Comparison of ENCODE assay signal across 22 cellular contexts in genomic region chr3:126910231-126910630, GRCh38.
DNase-seq lines count a peak whose midpoint lies in the region; ATAC-seq and TF ChIP-seq lines count a peak whose summit lies in the region.
"Had no signal": no experiment of that assay in that cellular context is flagged by ENCODE, and none has a peak within 500 bp of the region (broad histone marks: within the 10 kb centered on the region; RNA-seq: fewer than 3 reads in every experiment).

No MANE protein-coding gene starts in this region.

- no peak overlapping the region for H2AFZ ChIP-seq in MM.1S (ENCODE audit: low read length)
- no peak overlapping the region for H2AFZ ChIP-seq in neural progenitor cell (replicated peaks)

- H3K27me3 ChIP-seq in MM.1S (replicated peaks; ENCODE audit: insufficient read depth, low read length), result no peaks in the 10 kb centered on the region
- H3K27me3 ChIP-seq in neural progenitor cell, result no peaks in the 10 kb centered on the region
- H3K27me3 ChIP-seq in left ventricle myocardium inferior (ENCODE audit: low read depth), result peaks cover 14% of the 10 kb centered on the region
- H3K27me3 ChIP-seq: cardiac muscle cell had no signal

- no peak overlapping the region for H3K4me3 ChIP-seq in MM.1S (ENCODE audit: low read length)
- no peak overlapping the region for H3K4me3 ChIP-seq in neural progenitor cell
- H3K4me3 ChIP-seq in left ventricle myocardium inferior, result no peak overlapping the region
- H3K4me3 ChIP-seq: cardiac muscle cell, heart left ventricle, psoas muscle had no signal

- intact Hi-C loops in left ventricle myocardium inferior (cut with micrococcal nuclease), result no loop called here

- no peaks in the 10 kb centered on the region for H3K36me3 ChIP-seq in MM.1S (replicated peaks; ENCODE audit: insufficient read depth, low read length)
- H3K36me3 ChIP-seq in neural progenitor cell, result no peaks in the 10 kb centered on the region
- peaks cover 5% of the 10 kb centered on the region for H3K36me3 ChIP-seq in left ventricle myocardium inferior
- H3K36me3 ChIP-seq: cardiac muscle cell, heart left ventricle had no signal

- H3K36me3 Mint-ChIP-seq in activated T-cell treated with anti-CD3 and anti-CD28 coated beads, Interleukin-2, amount 50 U/mL, for 72 hours (ENCODE audit: insufficient read depth in 2 of 2), result peaks cover 2 to 8% of the 10 kb centered on the region in 2 donors
- H3K36me3 Mint-ChIP-seq in central memory CD8-positive, alpha-beta T cell (ENCODE audit: insufficient read depth), result peaks cover 7% of the 10 kb centered on the region
- H3K36me3 Mint-ChIP-seq in neural progenitor cell, result peaks cover 6% of the 10 kb centered on the region

- H3K27ac Mint-ChIP-seq in activated T-cell treated with anti-CD3 and anti-CD28 coated beads, Interleukin-2, amount 50 U/mL, for 72 hours, result peak overlapping the region; percentile 56
- peak overlapping the region; percentile 94 for H3K27ac Mint-ChIP-seq in central memory CD8-positive, alpha-beta T cell (ENCODE audit: low read depth)
- H3K27ac Mint-ChIP-seq in neural progenitor cell, result peak overlapping the region; percentile 10
- H3K27ac Mint-ChIP-seq: mesothelial cell of epicardium had no signal

- H3K27me3 Mint-ChIP-seq in activated T-cell treated with anti-CD3 and anti-CD28 coated beads, Interleukin-2, amount 50 U/mL, for 72 hours (ENCODE audit: low read depth), result no peaks in the 10 kb centered on the region
- no peaks in the 10 kb centered on the region for H3K27me3 Mint-ChIP-seq in central memory CD8-positive, alpha-beta T cell
- peaks cover 2% of the 10 kb centered on the region for H3K27me3 Mint-ChIP-seq in neural progenitor cell (ENCODE audit: insufficient read depth, low read depth)

- no peak for DNase-seq in activated T-cell treated with anti-CD3 and anti-CD28 coated beads, Interleukin-2, amount 50 U/mL, for 72 hours
- no peak for DNase-seq in activated T-cell treated with anti-CD3 and anti-CD28 coated beads, Interleukin-2, amount 50 U/mL, for 48 hours
- DNase-seq in MM.1S (no peak), neural progenitor cell (ENCODE audit: low spot score) (no peak), left ventricle myocardium inferior (no peak), HuH-7 (ENCODE audit: low spot score) (no peak)
- DNase-seq in central memory CD8-positive, alpha-beta T cell (ENCODE audit: low spot score in 2 of 2), result no peak
- DNase-seq: ACHN, activated gamma-delta T cell treated with Interleukin-2 at 50 U/mL for 16 hours, C1 segment of cervical spinal cord, dermis blood vessel endothelial cell, heart left ventricle, KBM-7, left cardiac atrium, NCI-H187, NCI-H2227 treated with DMSO at 0.1 percent for 48 hours, psoas muscle, Right ventricle myocardium superior, T-cell had no signal

- TF ChIP-seq CTCF in MM.1S (IDR thresholded peaks at IDR 0.05; ENCODE audit: low read length), result no peak
- no peak for TF ChIP-seq CTCF in neural progenitor cell (IDR thresholded peaks at IDR 0.05)
- TF ChIP-seq CTCF in left ventricle myocardium inferior (IDR thresholded peaks at IDR 0.05; ENCODE audit: borderline replicate concordance), result no peak

- H3K79me2 ChIP-seq in MM.1S (ENCODE audit: low read length) (no peaks in the 10 kb centered on the region), neural progenitor cell (ENCODE audit: low read depth) (no peaks in the 10 kb centered on the region)

- H3K27ac ChIP-seq in MM.1S (ENCODE audit: low read length), result peak overlapping the region; percentile 98; the same call in 1 of the 2 replicates
- no peak overlapping the region for H3K27ac ChIP-seq in neural progenitor cell
- H3K27ac ChIP-seq in left ventricle myocardium inferior (replicated peaks), result no peak overlapping the region
- H3K27ac ChIP-seq: cardiac muscle cell, psoas muscle had no signal

- H3K4me3 Mint-ChIP-seq in activated T-cell treated with anti-CD3 and anti-CD28 coated beads, Interleukin-2, amount 50 U/mL, for 72 hours, result peak overlapping the region in 1 of 2 donors; percentile 42
- H3K4me3 Mint-ChIP-seq in central memory CD8-positive, alpha-beta T cell, result peak overlapping the region; percentile 23
- H3K4me3 Mint-ChIP-seq in neural progenitor cell, result no peak overlapping the region
- H3K4me3 Mint-ChIP-seq: mesothelial cell of epicardium, T-cell had no signal

- no peaks in the 10 kb centered on the region for H3K9me3 ChIP-seq in MM.1S (replicated peaks; ENCODE audit: insufficient read depth, low read length)
- no peaks in the 10 kb centered on the region for H3K9me3 ChIP-seq in neural progenitor cell (ENCODE audit: low read depth)
- no peaks in the 10 kb centered on the region for H3K9me3 ChIP-seq in left ventricle myocardium inferior (replicated peaks)
- H3K9me3 ChIP-seq: heart left ventricle, psoas muscle had no signal

- no peaks in the 10 kb centered on the region for H3K9me3 Mint-ChIP-seq in activated T-cell treated with anti-CD3 and anti-CD28 coated beads, Interleukin-2, amount 50 U/mL, for 72 hours
- no peaks in the 10 kb centered on the region for H3K9me3 Mint-ChIP-seq in central memory CD8-positive, alpha-beta T cell
- no peaks in the 10 kb centered on the region for H3K9me3 Mint-ChIP-seq in neural progenitor cell
- H3K9me3 Mint-ChIP-seq: mesothelial cell of epicardium had no signal

- H3K4me1 Mint-ChIP-seq in activated T-cell treated with anti-CD3 and anti-CD28 coated beads, Interleukin-2, amount 50 U/mL, for 72 hours (ENCODE audit: low read depth), result peaks cover 41% of the 10 kb centered on the region
- peaks cover 52% of the 10 kb centered on the region for H3K4me1 Mint-ChIP-seq in central memory CD8-positive, alpha-beta T cell
- peaks cover 16% of the 10 kb centered on the region for H3K4me1 Mint-ChIP-seq in neural progenitor cell
- H3K4me1 Mint-ChIP-seq: mesothelial cell of epicardium had no signal

- H3F3A ChIP-seq in MM.1S (ENCODE audit: insufficient read depth, low read length) (peaks cover 39% of the 10 kb centered on the region), neural progenitor cell (ENCODE audit: low read depth) (no peaks in the 10 kb centered on the region)

- no peak overlapping the region for H3K9ac ChIP-seq in MM.1S (ENCODE audit: low read length)
- no peak overlapping the region for H3K9ac ChIP-seq in neural progenitor cell

- no peaks in the 10 kb centered on the region for H3K9me2 ChIP-seq in MM.1S (replicated peaks; ENCODE audit: insufficient read depth, low read length)

- no peaks in the 10 kb centered on the region for H4K20me1 ChIP-seq in MM.1S (ENCODE audit: insufficient read depth, low read length)
- no peaks in the 10 kb centered on the region for H4K20me1 ChIP-seq in neural progenitor cell (ENCODE audit: low read depth)

- H3K4me2 ChIP-seq in MM.1S (ENCODE audit: low read depth, low read length) (no peak overlapping the region), neural progenitor cell (no peak overlapping the region)

- H3K4me1 ChIP-seq in MM.1S (ENCODE audit: low read length) (peaks cover 57% of the 10 kb centered on the region), neural progenitor cell (no peaks in the 10 kb centered on the region), left ventricle myocardium inferior (peaks cover 17% of the 10 kb centered on the region)
- H3K4me1 ChIP-seq: psoas muscle had no signal

- no peak for ATAC-seq in activated T-cell treated with anti-CD3 and anti-CD28 coated beads, Interleukin-2, amount 50 U/mL, for 72 hours (replicated peaks in 1 of 2)
- ATAC-seq in central memory CD8-positive, alpha-beta T cell (replicated peaks; ENCODE audit: extremely low read depth, poor library complexity, severe bottlenecking), result no peak
- no peak for ATAC-seq in GM19452 (IDR thresholded peaks at IDR 0.05; ENCODE audit: unreplicated experiment)
- ATAC-seq: heart left ventricle, left cardiac atrium, psoas muscle, T-cell had no signal

Comparison
In these comparisons a context has a peak if more than half of its experiments do, and no peak if none do; other contexts are left out.
1. H3K27ac Mint-ChIP-seq: peak in every context shown above with its lines; median percentile 94 in central memory CD8-positive, alpha-beta T cell; 56 in activated T-cell treated with anti-CD3 and anti-CD28 coated beads, Interleukin-2, amount 50 U/mL, for 72 hours; 10 in neural progenitor cell.